In the genomic region with DNA sequence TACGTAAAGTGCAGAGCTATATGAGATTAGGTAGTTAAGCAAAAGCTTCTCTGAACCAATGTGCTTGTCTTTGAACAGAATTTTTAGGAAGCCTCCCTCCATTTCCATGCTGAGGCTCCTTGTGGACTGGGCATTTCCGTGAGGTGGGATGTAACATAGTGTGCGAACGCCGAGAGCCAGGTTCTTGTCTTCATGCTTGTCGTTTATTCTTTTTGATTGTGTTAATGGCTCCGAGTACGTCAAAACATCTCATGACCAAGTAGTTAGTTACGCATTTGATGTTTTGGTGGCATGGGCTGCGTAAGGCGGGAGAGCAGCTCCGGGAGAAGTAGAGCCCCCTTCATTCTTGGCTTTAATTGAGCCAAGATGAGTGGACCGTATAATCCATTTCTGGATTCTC, we compare ENCODE assay signal across 11 cellular contexts. TPM values are rescaled to one million over a fixed set of nuclear protein-coding genes. Genes with fewer than 3 reads are reported as not detected.
DNase-seq lines count a peak whose midpoint lies in the region; ATAC-seq and TF ChIP-seq lines count a peak whose summit lies in the region.
"Had no signal": no experiment of that assay in that cellular context is flagged by ENCODE, and none has a peak within 500 bp of the region (broad histone marks: within the 10 kb centered on the region; RNA-seq: fewer than 3 reads in every experiment).

No MANE protein-coding gene starts in this region.

- no peak overlapping the region for H3K4me3 ChIP-seq in testis

- TF ChIP-seq CTCF in RWPE1 (conservative IDR thresholded peaks at IDR 0.05; ENCODE audit: low read depth) (no peak), testis (IDR thresholded peaks at IDR 0.05) (no peak)

- no peaks in the 10 kb centered on the region for H3K27me3 ChIP-seq in testis

- H3K27ac Mint-ChIP-seq in central memory CD8-positive, alpha-beta T cell (ENCODE audit: low read depth), result peak overlapping the region; percentile 87

- H3K27ac ChIP-seq in RWPE1, result peak overlapping the region; percentile 78
- peak overlapping the region; percentile 19 to 73 for H3K27ac ChIP-seq in testis

- H3K36me3 ChIP-seq in testis (ENCODE audit: low read depth, missing control alignments), result no peaks in the 10 kb centered on the region

- H3K4me1 Mint-ChIP-seq in central memory CD8-positive, alpha-beta T cell, result peaks cover 50% of the 10 kb centered on the region

- H3K9me3 ChIP-seq in testis, result no peaks in the 10 kb centered on the region

- no peak for ATAC-seq in central memory CD8-positive, alpha-beta T cell (replicated peaks; ENCODE audit: extremely low read depth, poor library complexity, severe bottlenecking)

- POLR2A ChIA-PET in RWPE1 (lab: Yijun Ruan, JAX; ENCODE audit: low non-redundant PET), result no interaction called here

- H3K36me3 Mint-ChIP-seq in central memory CD8-positive, alpha-beta T cell (ENCODE audit: insufficient read depth), result peaks cover 30% of the 10 kb centered on the region

- H3K4me1 ChIP-seq in testis, result peaks cover 21% of the 10 kb centered on the region

- 75 to 82% methylated on average over 13 of the region's 13 CpGs for WGBS in testis, 2 donors

- DNase-seq in RWPE1 (ENCODE audit: low spot score) (no peak), mesenteric fat pad (ENCODE audit: low spot score) (peak; percentile 35), testis (no peak), SKM-1 (lab: John Stamatoyannopoulos, UW; ENCODE audit: unreplicated experiment) (no peak), NCI-H524 (lab: John Stamatoyannopoulos, UW) (no peak), SW480 (ENCODE audit: low spot score) (no peak)
- no peak for DNase-seq in central memory CD8-positive, alpha-beta T cell (ENCODE audit: low spot score in 2 of 2)
- no peak for DNase-seq in activated T-cell treated with anti-CD3 and anti-CD28 coated beads, Interleukin-2, amount 50 U/mL, for 48 hours
- DNase-seq: activated CD4-positive, alpha-beta T cell treated with anti-CD3 and anti-CD28 coated beads, Interleukin-2, amount 50 U/mL, for 4 hours; NCI-H1048; stimulated activated naive CD4-positive, alpha-beta T cell treated with Interleukin-2 at 50 U/mL for 16 hours had no signal

- H3K9me3 Mint-ChIP-seq in central memory CD8-positive, alpha-beta T cell, result no peaks in the 10 kb centered on the region

- H3K4me3 Mint-ChIP-seq in central memory CD8-positive, alpha-beta T cell, result peak overlapping the region; percentile 73

- CTCF ChIA-PET in RWPE1 (lab: Yijun Ruan, JAX), result interaction anchor here (0.5 kb wide), 1 partner anchor 17 kb away, joined by 3 read pairs; no protein-coding TSS in a partner anchor

- H3K27me3 Mint-ChIP-seq in central memory CD8-positive, alpha-beta T cell, result no peaks in the 10 kb centered on the region

- intact Hi-C loops in testis (cut with DNase I; ENCODE audit: low total_unique reads), result no loop called here

- no peak for TF ChIP-seq POLR2A in testis (IDR thresholded peaks at IDR 0.05)

RNA-seq across cellular contexts. Expression of a gene that starts 32.9 kb away (rescaled TPM):
- 67.2 TPM for total RNA-seq in mesenteric fat pad
- total RNA-seq in testis, result 10 to 100 TPM; 65.1 to 80.1 TPM
- polyA plus RNA-seq in testis (ENCODE audit: insufficient read depth, low read depth, low replicate concordance), result 66.7 TPM
